14 cellular contexts compared by ENCODE assay signal in genomic region chr1:111847519-111847918, GRCh38.
"Had no signal": no experiment of that assay in that cellular context is flagged by ENCODE, and none has a peak within 500 bp of the region (broad histone marks: within the 10 kb centered on the region; RNA-seq: fewer than 3 reads in every experiment).

No MANE protein-coding gene starts in this region.

- DNase-seq: activated CD4-positive, alpha-beta T cell treated with anti-CD3 and anti-CD28 coated beads, Interleukin-2, amount 10 ng/mL, durations not matched to agents 7 days and 5 days; activated CD8-positive, alpha-beta memory T cell treated with anti-CD3 and anti-CD28 coated beads for 24 hours; activated gamma-delta T cell treated with Interleukin-2 at 50 U/mL for 16 hours; activated naive CD8-positive, alpha-beta T cell treated with anti-CD3 and anti-CD28 coated beads for 36 hours; amygdala; body of pancreas; central memory CD4-positive, alpha-beta T cell; colonic mucosa; mucosa of descending colon; naive thymus-derived CD4-positive, alpha-beta T cell; ovary; thyroid gland had no signal

- H3K36me3 ChIP-seq: colonic mucosa, gastroesophageal sphincter, ovary, thyroid gland had no signal

- H3K4me3 ChIP-seq: body of pancreas, colonic mucosa, gastroesophageal sphincter, mucosa of descending colon, ovary, thyroid gland had no signal

- H3K27me3 ChIP-seq: body of pancreas, colonic mucosa, gastroesophageal sphincter, ovary, thyroid gland had no signal

- ATAC-seq: body of pancreas; gastroesophageal sphincter; mucosa of descending colon; naive thymus-derived CD4-positive, alpha-beta T cell; stimulated activated effector memory CD8-positive, alpha-beta T cell treated with anti-CD3 and anti-CD28 coated beads, Interleukin-12 subunit alpha, Interleukin-12 subunit beta, amount 100 ng/mL, for 72 hours had no signal
